ENCODE assay signal across 11 cellular contexts in genomic region chr3:46908986-46909534, GRCh38. TPM values are rescaled to one million over a fixed set of nuclear protein-coding genes. Genes with fewer than 3 reads are reported as not detected.
DNase-seq lines count a peak whose midpoint lies in the region; ATAC-seq and TF ChIP-seq lines count a peak whose summit lies in the region.
"Had no signal": no experiment of that assay in that cellular context is flagged by ENCODE, and none has a peak within 500 bp of the region (broad histone marks: within the 10 kb centered on the region; RNA-seq: fewer than 3 reads in every experiment).

No MANE protein-coding gene starts in this region.

- no peak overlapping the region for H4K5ac ChIP-seq in mesendoderm (ENCODE audit: low read length)

- H3K4me1 ChIP-seq in right atrium auricular region = peaks cover 0 to 20% of the 10 kb centered on the region in 2 donors
- H3K4me1 ChIP-seq in mesendoderm (ENCODE audit: control insufficient read depth, low read depth, low read length) = no peaks in the 10 kb centered on the region
- peaks cover 13% of the 10 kb centered on the region for H3K4me1 ChIP-seq in upper lobe of right lung

- H3K9ac ChIP-seq in mesendoderm (ENCODE audit: low read length) = no peak overlapping the region

- no peak for TF ChIP-seq CTCF in right atrium auricular region (IDR thresholded peaks at IDR 0.05)
- TF ChIP-seq CTCF in dorsolateral prefrontal cortex (IDR thresholded peaks at IDR 0.05 in 54 of 56, conservative IDR thresholded peaks at IDR 0.05 in 2 of 56; ENCODE audit: low read depth in 1 of 56, partially characterized antibody in 56 of 56) = no peak
- no peak for TF ChIP-seq CTCF in upper lobe of right lung (IDR thresholded peaks at IDR 0.05)

- H3K4me3 ChIP-seq in right atrium auricular region (no peak overlapping the region), dorsolateral prefrontal cortex (peak overlapping the region in 35 of 59 donors; percentile 0 to 50 (median 18)), mesendoderm (ENCODE audit: low read length) (no peak overlapping the region), upper lobe of right lung (no peak overlapping the region)
- H3K4me3 ChIP-seq: cardiac muscle cell had no signal

- H3K4ac ChIP-seq in mesendoderm (ENCODE audit: low read depth, low read length) = no peak overlapping the region

- ATAC-seq in Right ventricle myocardium inferior (peak; percentile 0), upper lobe of right lung (peak; percentile 17), GM18907 (IDR thresholded peaks at IDR 0.05; ENCODE audit: unreplicated experiment) (no peak)

- H3K27me3 ChIP-seq in right atrium auricular region = no peaks in the 10 kb centered on the region
- no peaks in the 10 kb centered on the region for H3K27me3 ChIP-seq in dorsolateral prefrontal cortex
- no peaks in the 10 kb centered on the region for H3K27me3 ChIP-seq in mesendoderm (ENCODE audit: insufficient read depth, low read length, poor library complexity)
- H3K27me3 ChIP-seq in upper lobe of right lung = no peaks in the 10 kb centered on the region
- H3K27me3 ChIP-seq: cardiac muscle cell had no signal

- no peak overlapping the region for H2AK5ac ChIP-seq in mesendoderm (ENCODE audit: low read length)

- no CpG with 5 or more reads among the region's 8 CpGs for WGBS in mesendoderm (ENCODE audit: extremely low coverage, insufficient coverage, low lambda C conversion rate)

- no peak overlapping the region for H3K23ac ChIP-seq in mesendoderm (ENCODE audit: low read length)

- H3K9me3 ChIP-seq in right atrium auricular region = no peaks in the 10 kb centered on the region
- no peaks in the 10 kb centered on the region for H3K9me3 ChIP-seq in upper lobe of right lung

- no peak overlapping the region for H2BK15ac ChIP-seq in mesendoderm (replicated peaks; ENCODE audit: low read depth)

- H4K8ac ChIP-seq in mesendoderm (ENCODE audit: low read depth, low read length) = no peak overlapping the region

- H3K4me2 ChIP-seq in mesendoderm (ENCODE audit: low read length) = no peak overlapping the region

- DNase-seq in Right ventricle myocardium inferior (ENCODE audit: missing footprints) = no peak
- no peak for DNase-seq in right atrium auricular region (ENCODE audit: low spot score)
- peak in 1 of 10 donors; percentile 40 for DNase-seq in dorsolateral prefrontal cortex
- no peak for DNase-seq in mesendoderm
- DNase-seq in upper lobe of right lung = no peak
- DNase-seq in NCI-H146 treated with DMSO at 0.1 percent for 48 hours (lab: John Stamatoyannopoulos, UW; ENCODE audit: unreplicated experiment) = no peak
- no peak for DNase-seq in CD1c-positive myeloid dendritic cell (ENCODE audit: extremely low spot score)

- no peaks in the 10 kb centered on the region for H3K36me3 ChIP-seq in right atrium auricular region
- H3K36me3 ChIP-seq in mesendoderm (ENCODE audit: control insufficient read depth, insufficient read depth, low read length) = no peaks in the 10 kb centered on the region
- no peaks in the 10 kb centered on the region for H3K36me3 ChIP-seq in upper lobe of right lung
- H3K36me3 ChIP-seq: cardiac muscle cell had no signal

- no peaks in the 10 kb centered on the region for H3K79me1 ChIP-seq in mesendoderm (ENCODE audit: low read length)

- H3K27ac ChIP-seq in right atrium auricular region = no peak overlapping the region
- peak overlapping the region in 2 of 59 donors; percentile 11 to 25 for H3K27ac ChIP-seq in dorsolateral prefrontal cortex
- H3K27ac ChIP-seq in mesendoderm (ENCODE audit: low read depth, low read length) = no peak overlapping the region
- H3K27ac ChIP-seq in upper lobe of right lung = no peak overlapping the region
- H3K27ac ChIP-seq: cardiac muscle cell, epithelial cell of prostate had no signal

- intact Hi-C loops in Right ventricle myocardium inferior (cut with DNase I) = loop anchor here (1.0 to 5.0 kb wide), 2 partner anchors 42 to 204 kb away; no protein-coding TSS in a partner anchor
- intact Hi-C loops in dorsolateral prefrontal cortex (cut with DNase I) = loop anchor here (1.0 to 5.0 kb wide), 4 partner anchors 42 to 422 kb away; no protein-coding TSS in a partner anchor
- intact Hi-C loops in upper lobe of right lung (cut with DNase I) = no loop called here

- no peak overlapping the region for H2BK120ac ChIP-seq in mesendoderm (ENCODE audit: low read depth, low read length)

- no peak overlapping the region for H3K18ac ChIP-seq in mesendoderm (ENCODE audit: low read length)

- H3K56ac ChIP-seq in mesendoderm (ENCODE audit: low read length) = peak overlapping the region; percentile 64

- no peak overlapping the region for H2BK5ac ChIP-seq in mesendoderm (ENCODE audit: low read length)

- no peaks in the 10 kb centered on the region for H3K79me2 ChIP-seq in mesendoderm (ENCODE audit: control insufficient read depth, insufficient read depth, low read length)

RNA-seq across cellular contexts. Expression of gene PTH1R, which starts 31.5 kb away (rescaled TPM):
- total RNA-seq in Right ventricle myocardium inferior = 12.7 TPM
- 10 to 100 TPM in 1 of 2 donors, 1 to 10 TPM in 1; 7.2 to 10.1 TPM for total RNA-seq in right atrium auricular region
- total RNA-seq in dorsolateral prefrontal cortex = 10 to 100 TPM in 115 of 120 experiments, 1 to 10 TPM in 5; 7.9 to 65.0 (median 17.4) TPM
- 4.0 TPM for polyA plus RNA-seq in mesendoderm (2013, experiment 1 of 2)
- 4.5 TPM for polyA plus RNA-seq in mesendoderm (2013, experiment 2 of 2)
- 14.9 TPM for total RNA-seq in upper lobe of right lung
- total RNA-seq: activated naive CD4-positive, alpha-beta T cell treated with anti-CD3 and anti-CD28 coated beads for 36 hours had no signal

RNA-seq across cellular contexts. Expression of gene MYL3, which starts 45.8 kb away (rescaled TPM):
- total RNA-seq in Right ventricle myocardium inferior (11,437 TPM), right atrium auricular region (100 to 1,000 TPM; 208 to 223 TPM), dorsolateral prefrontal cortex (10 to 100 TPM in 3 of 120 experiments, 1 to 10 TPM in 117; 1.2 to 13.0 (median 4.9) TPM), upper lobe of right lung (3.8 TPM)
- 0.24 TPM for polyA plus RNA-seq in mesendoderm (2013, experiment 1 of 2)
- 0.11 TPM for polyA plus RNA-seq in mesendoderm (2013, experiment 2 of 2)
- total RNA-seq: activated naive CD4-positive, alpha-beta T cell treated with anti-CD3 and anti-CD28 coated beads for 36 hours had no signal

Comparison
In these comparisons a context has a peak if more than half of its experiments do, and no peak if none do; other contexts are left out.
1. RNA of gene MYL3, which starts 45.8 kb away (total RNA-seq): 11,437 TPM in Right ventricle myocardium inferior (single experiment); 208 to 223 TPM in right atrium auricular region, 1.2 to 13.0 TPM in dorsolateral prefrontal cortex and 3.8 TPM in upper lobe of right lung (single experiment); every median in the first group is over 10 times any median in the second.
2. H3K4me3 ChIP-seq: peak in dorsolateral prefrontal cortex (35 of 59); none in right atrium auricular region (0 of 2), mesendoderm (single experiment) and upper lobe of right lung (single experiment).